8 cellular contexts compared by ENCODE assay signal in the genomic region with DNA sequence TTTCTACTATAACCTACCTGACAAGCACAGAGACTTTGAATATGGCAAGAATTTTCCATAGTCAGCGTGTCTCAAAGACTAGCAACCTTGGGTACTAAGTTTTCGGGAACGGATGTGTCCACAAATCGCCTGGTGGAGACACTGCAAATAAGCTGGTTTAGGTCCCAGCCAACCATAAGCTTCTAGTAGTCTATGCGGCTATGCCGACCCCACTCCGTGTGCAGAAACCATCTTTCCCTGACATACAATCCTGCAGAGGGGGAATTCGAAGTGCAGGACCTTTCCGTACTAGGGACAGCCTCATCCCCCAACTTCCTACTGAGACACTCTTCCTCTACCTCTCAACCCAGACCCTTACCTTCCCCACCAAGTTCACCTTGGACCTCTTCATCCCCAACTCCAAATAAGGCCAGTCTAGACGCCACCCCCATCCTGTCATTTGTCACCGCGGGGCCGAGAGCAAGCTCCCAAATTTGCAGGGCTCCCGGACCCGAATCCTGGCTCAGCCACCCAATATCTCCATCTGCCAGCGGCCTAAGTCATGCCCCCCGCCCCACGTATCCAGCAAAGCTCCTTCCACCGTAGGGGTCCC. TPM values are rescaled to one million over a fixed set of nuclear protein-coding genes. Genes with fewer than 3 reads are reported as not detected.
DNase-seq lines count a peak whose midpoint lies in the region; ATAC-seq and TF ChIP-seq lines count a peak whose summit lies in the region.

No MANE protein-coding gene starts in this region.

- H3K14ac ChIP-seq in mesenchymal stem cell (ENCODE audit: low read length in 2 of 2), result peak overlapping the region; percentile 18 to 74

- TSS peak; percentile 56 for BruUV-seq in A673 (replicated peaks; lab: Mats Ljungman, UMichigan)

- H3K9me3 ChIP-seq in A673 (ENCODE audit: low read depth, low read length, poor library complexity, severe bottlenecking) (no peaks in the 10 kb centered on the region), mesenchymal stem cell (ENCODE audit: control insufficient read depth, low read length) (no peaks in the 10 kb centered on the region), thoracic aorta (no peaks in the 10 kb centered on the region)

- H3K23ac ChIP-seq in mesenchymal stem cell (ENCODE audit: low read length in 2 of 2), result no peak overlapping the region

- POLR2A ChIA-PET in A673 (lab: Charles Lee; ENCODE audit: low non-redundant PET), result no interaction called here

- ATAC-seq in GM18511 (IDR thresholded peaks at IDR 0.05; ENCODE audit: unreplicated experiment) (peak; percentile 43), HG03039 (IDR thresholded peaks at IDR 0.05; ENCODE audit: unreplicated experiment) (peak; percentile 21), thoracic aorta (ENCODE audit: insufficient number of reproducible peaks, low FRiP score, low read depth) (peak; percentile 25)

- TF ChIP-seq CTCF in A673 (conservative IDR thresholded peaks at IDR 0.05; ENCODE audit: low read depth, low read length) (no peak), dorsolateral prefrontal cortex (IDR thresholded peaks at IDR 0.05 in 54 of 56, conservative IDR thresholded peaks at IDR 0.05 in 2 of 56; ENCODE audit: low read depth in 1 of 56, partially characterized antibody in 56 of 56) (no peak), thoracic aorta (IDR thresholded peaks at IDR 0.05) (no peak)

- H3K27ac ChIP-seq in A673 (ENCODE audit: low read depth, low read length, poor library complexity, severe bottlenecking) (peak overlapping the region; percentile 83), dorsolateral prefrontal cortex (peak overlapping the region in 58 of 59 donors; percentile 72 to 99 (median 96)), mesenchymal stem cell (ENCODE audit: low read length, poor library complexity, severe bottlenecking) (no peak overlapping the region), thoracic aorta (peak overlapping the region; percentile 84 to 85)

- intact Hi-C loops in A673 (cut with micrococcal nuclease; ENCODE audit: unreplicated experiment), result no loop called here
- intact Hi-C loops in dorsolateral prefrontal cortex (cut with DNase I), result loop anchor here in 1 of 2 donors (2.0 kb wide), 1 partner anchor 512 kb away; the partner anchor contains the start of gene KCMF1

- peak overlapping the region; percentile 78 to 83 for H3K4ac ChIP-seq in mesenchymal stem cell (ENCODE audit: low read depth in 1 of 2, low read length in 2 of 2)

- H2BK5ac ChIP-seq in mesenchymal stem cell (ENCODE audit: low read depth, low read length, poor library complexity, severe bottlenecking), result no peak overlapping the region

- H3K27me3 ChIP-seq in A673 (replicated peaks; ENCODE audit: insufficient read depth, low read depth, low read length, poor library complexity) (no peaks in the 10 kb centered on the region), dorsolateral prefrontal cortex (no peaks in the 10 kb centered on the region), mesenchymal stem cell (ENCODE audit: control insufficient read depth in 1 of 2, insufficient read depth in 1 of 2, low read length in 2 of 2) (no peaks in the 10 kb centered on the region), thoracic aorta (replicated peaks; ENCODE audit: insufficient read depth) (no peaks in the 10 kb centered on the region)

- H4K8ac ChIP-seq in mesenchymal stem cell (ENCODE audit: low read length), result peak overlapping the region; percentile 92

- peak overlapping the region; percentile 68 to 94 for H3K18ac ChIP-seq in mesenchymal stem cell (ENCODE audit: low read depth in 1 of 2, low read length in 2 of 2)

- peak overlapping the region; percentile 57 for H2BK120ac ChIP-seq in mesenchymal stem cell (ENCODE audit: low read depth, low read length)

- H3K9ac ChIP-seq in mesenchymal stem cell (ENCODE audit: low read length), result peak overlapping the region; percentile 99

- H3K36me3 ChIP-seq in A673 (ENCODE audit: insufficient read depth, low read length, poor library complexity, severe bottlenecking), result no peaks in the 10 kb centered on the region
- peaks cover 0 to 4% of the 10 kb centered on the region in 2 experiments for H3K36me3 ChIP-seq in mesenchymal stem cell (ENCODE audit: control insufficient read depth in 1 of 2, insufficient read depth in 2 of 2, low read depth in 1 of 2, low read length in 2 of 2)
- H3K36me3 ChIP-seq in thoracic aorta, result no peaks in the 10 kb centered on the region

- H3K4me1 ChIP-seq in A673 (ENCODE audit: insufficient read depth, low read length, poor library complexity, severe bottlenecking), result peaks cover 7% of the 10 kb centered on the region
- peaks cover 1% of the 10 kb centered on the region for H3K4me1 ChIP-seq in mesenchymal stem cell (ENCODE audit: control insufficient read depth, insufficient read depth, low read depth, low read length)
- H3K4me1 ChIP-seq in thoracic aorta (ENCODE audit: control insufficient read depth in 1 of 2, low read depth in 2 of 2), result peaks cover 10 to 29% of the 10 kb centered on the region in 2 donors

- CTCF ChIA-PET in A673 (lab: Charles Lee), result no interaction called here

- peaks cover 17% of the 10 kb centered on the region for H3K79me1 ChIP-seq in mesenchymal stem cell (replicated peaks; ENCODE audit: low read length, poor library complexity, severe bottlenecking)

- H2AK5ac ChIP-seq in mesenchymal stem cell (ENCODE audit: low read length, severe bottlenecking), result no peak overlapping the region

- H2BK15ac ChIP-seq in mesenchymal stem cell (ENCODE audit: low read depth, poor library complexity, severe bottlenecking), result peak overlapping the region; percentile 98

- no peak overlapping the region for H2BK12ac ChIP-seq in mesenchymal stem cell (ENCODE audit: low read length in 2 of 2)

- H3K4me2 ChIP-seq in mesenchymal stem cell (ENCODE audit: low read length, poor library complexity, severe bottlenecking), result peak overlapping the region; percentile 89

- DNase-seq in A673 (ENCODE audit: low spot score) (peak; percentile 35), SW480 (ENCODE audit: low spot score) (peak; percentile 18), dorsolateral prefrontal cortex (peak in 3 of 10 donors; percentile 14 to 25 (median 23)), mesenchymal stem cell (peak; percentile 33), thoracic aorta (ENCODE audit: low spot score) (no peak)
- DNase-seq in central memory CD4-positive, alpha-beta T cell, result no peak

- peak overlapping the region; percentile 70 for H4K91ac ChIP-seq in mesenchymal stem cell (ENCODE audit: low read length)

- H3K4me3 ChIP-seq in A673 (ENCODE audit: low read depth, low read length, poor library complexity, severe bottlenecking) (peak overlapping the region; percentile 90), dorsolateral prefrontal cortex (peak overlapping the region; percentile 60 to 100 (median 98)), mesenchymal stem cell (ENCODE audit: insufficient read depth in 1 of 2, low read depth in 1 of 2, low read length in 2 of 2) (peak overlapping the region; percentile 92 to 97), thoracic aorta (peak overlapping the region; percentile 100)

- peak overlapping the region; percentile 95 for H2AFZ ChIP-seq in mesenchymal stem cell (ENCODE audit: low read depth, low read length)

- 12% methylated on average over 19 of the region's 19 CpGs for WGBS in mesenchymal stem cell

RNA-seq across cellular contexts. Expression of gene SUCLG1, which starts 0.5 kb away (rescaled TPM):
- 88.1 and 97.7 TPM in 2 replicates for total RNA-seq in A673 (2021)
- total RNA-seq in dorsolateral prefrontal cortex, result 10 to 100 TPM; 44.4 to 93.6 (median 71.6) TPM
- polyA plus RNA-seq in mesenchymal stem cell (2013, experiment 1 of 2), result 65.0 TPM
- 66.1 TPM for polyA plus RNA-seq in mesenchymal stem cell (2013, experiment 2 of 2)
- total RNA-seq in thoracic aorta, result 10 to 100 TPM; 34.3 to 50.6 TPM

RNA-seq across cellular contexts. Expression of gene DNAH6, which starts 57.8 kb away (rescaled TPM):
- not detected in 2 replicates for total RNA-seq in A673 (2021)
- total RNA-seq in dorsolateral prefrontal cortex, result 10 to 100 TPM in 95 of 120 experiments, 1 to 10 TPM in 25; 4.3 to 27.0 (median 12.3) TPM
- polyA plus RNA-seq in mesenchymal stem cell (2013, experiment 1 of 2), result 0.04 TPM
- polyA plus RNA-seq in mesenchymal stem cell (2013, experiment 2 of 2), result 0.16 TPM
- total RNA-seq in thoracic aorta, result under 1 TPM in 1 of 2 donors, not detected in 1; 0.85 TPM

Comparison
In these comparisons a context has a peak if more than half of its experiments do, and no peak if none do; other contexts are left out.
1. DNase-seq: peak in A673 (single experiment), SW480 (single experiment) and mesenchymal stem cell (single experiment); none in thoracic aorta (single experiment) and central memory CD4-positive, alpha-beta T cell (single experiment).
2. Peak in every context shown above with its lines, with median percentiles within 50 percentile points of each other: H3K4me3 ChIP-seq and ATAC-seq.